Comparison of ENCODE assay signal across 8 cellular contexts in genomic region chr10:101569838-101570763, GRCh38.
DNase-seq lines count a peak whose midpoint lies in the region; ATAC-seq and TF ChIP-seq lines count a peak whose summit lies in the region.

No MANE protein-coding gene starts in this region.

- ATAC-seq in HG02623 (IDR thresholded peaks at IDR 0.05; ENCODE audit: unreplicated experiment) = peak; percentile 50
- ATAC-seq in HG02763 (IDR thresholded peaks at IDR 0.05; ENCODE audit: unreplicated experiment) = no peak

- peak; percentile 66 for TF ChIP-seq CTCF in GM12864 (IDR thresholded peaks at IDR 0.05; ENCODE audit: low read depth, low read length, missing control alignments)
- peak; percentile 64 for TF ChIP-seq CTCF in choroid plexus epithelial cell (conservative IDR thresholded peaks at IDR 0.05; ENCODE audit: low read depth, low read length)

- H3K4me3 ChIP-seq in GM12864 (ENCODE audit: low read depth, low read length) (peak overlapping the region; percentile 64), choroid plexus epithelial cell (ENCODE audit: low read depth, low read length) (peak overlapping the region; percentile 63)

- DNase-seq in GM12864 (ENCODE audit: low read depth) (no peak), NCI-H1694 treated with DMSO at 0.1 percent for 48 hours (lab: John Stamatoyannopoulos, UW) (peak; percentile 54), choroid plexus epithelial cell (ENCODE audit: low read depth) (peak; percentile 68), left kidney (ENCODE audit: low read depth, low spot score) (peak; percentile 86)
- peak; percentile 77 to 78 for DNase-seq in activated CD4-positive, alpha-beta T cell treated with anti-CD3 and anti-CD28 coated beads for 24 hours (ENCODE audit: low read depth in 2 of 2)
- peak; percentile 78 to 79 for DNase-seq in stimulated activated CD4-positive, alpha-beta T cell treated with anti-CD3 and anti-CD28 coated beads, Interleukin-1b, Interleukin-23, amount 100 ng/mL, for 4 hours (ENCODE audit: low read depth in 2 of 2)
